In the genomic region with DNA sequence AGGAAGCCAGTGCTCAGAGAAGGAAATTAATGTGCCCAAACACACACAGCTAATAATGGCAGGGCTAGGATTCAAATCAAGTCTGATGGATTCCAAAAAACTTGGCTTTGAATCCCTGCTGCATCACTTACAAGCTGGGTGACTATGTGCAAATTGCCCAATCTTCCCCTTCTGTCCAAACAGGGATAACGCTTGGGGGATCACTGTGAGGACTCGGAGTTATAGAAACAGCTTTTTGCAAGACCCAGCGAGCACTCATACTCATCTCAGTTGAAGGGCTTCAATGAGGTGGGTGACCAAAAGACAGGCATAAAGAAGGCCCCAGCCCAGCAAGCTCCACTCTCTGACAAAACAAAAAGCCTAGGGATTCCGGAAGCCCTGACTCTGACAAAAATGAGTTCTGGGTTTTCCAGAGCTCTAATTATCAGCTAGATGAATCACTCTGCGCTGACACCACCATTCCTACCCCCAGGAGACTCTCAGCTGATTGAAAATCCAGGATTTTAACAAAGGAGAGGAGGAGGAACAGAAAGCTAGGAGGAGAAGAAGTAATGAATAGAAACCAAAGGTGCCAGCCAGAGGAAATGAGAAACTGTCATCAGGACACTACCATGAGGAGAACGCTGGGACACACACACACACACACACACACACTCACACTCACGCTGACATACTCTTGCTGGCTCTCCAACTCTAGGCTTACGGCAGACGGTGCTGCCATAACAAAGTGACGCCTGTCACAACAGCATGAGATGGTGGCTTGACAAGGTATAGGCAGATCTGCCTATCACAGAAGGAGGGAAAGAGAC, we compare ENCODE assay signal across 1 cellular context.
TF ChIP-seq lines count a peak whose summit lies in the region.

No MANE protein-coding gene starts in this region.

TF ChIP-seq in K562, 482 proteins besides CTCF, POLR2A, EP300 and RAD21 (continued from another document and continues in another):
- TF ChIP-seq YY1 (IDR thresholded peaks at IDR 0.05; ENCODE audit: borderline replicate concordance in 1 of 3, control insufficient read depth in 1 of 3, extremely low read depth in 1 of 3, insufficient read depth in 3 of 3, insufficient read length in 1 of 3, insufficient replicate concordance in 2 of 3, low read depth in 1 of 3, low read length in 2 of 3) (peak in 1 of 3 experiments; percentile 29), NFRKB (IDR thresholded peaks at IDR 0.05; ENCODE audit: low read depth) (no peak), CBX8 (IDR thresholded peaks at IDR 0.05; ENCODE audit: borderline replicate concordance, extremely low read depth, low read depth, low read length, poor library complexity, severe bottlenecking) (no peak), MTA1 (IDR thresholded peaks at IDR 0.05; ENCODE audit: borderline replicate concordance) (no peak), NCOR1 (IDR thresholded peaks at IDR 0.05) (no peak), ZNF282 (CRISPR knock-in tag; IDR thresholded peaks at IDR 0.05) (no peak), KDM1A (IDR thresholded peaks at IDR 0.05) (no peak), CBFB (CRISPR knock-in tag; IDR thresholded peaks at IDR 0.05) (no peak), FOXA1 (IDR thresholded peaks at IDR 0.05; ENCODE audit: borderline replicate concordance) (no peak), ADNP (tag; IDR thresholded peaks at IDR 0.05) (no peak), PYGO2 (tag; IDR thresholded peaks at IDR 0.05) (no peak), NR2C2 (CRISPR knock-in tag; IDR thresholded peaks at IDR 0.05) (no peak), NR2C2 (tag; IDR thresholded peaks at IDR 0.05) (no peak), GTF2E2 (tag; IDR thresholded peaks at IDR 0.05) (no peak), ZNF165 (CRISPR knock-in tag; IDR thresholded peaks at IDR 0.05; ENCODE audit: borderline replicate concordance) (peak; percentile 13; the same call in 1 of the 2 replicates), IFI16 (CRISPR knock-in tag; IDR thresholded peaks at IDR 0.05) (no peak), SNRNP70 (optimal IDR thresholded peaks at IDR 0.05; ENCODE audit: low read depth, low read length) (no peak), NEUROD1 (IDR thresholded peaks at IDR 0.05; ENCODE audit: borderline replicate concordance, low read depth, low read length, partially characterized antibody) (peak; percentile 37), BRCA1 (IDR thresholded peaks at IDR 0.05) (no peak), BRCA1 (CRISPR knock-in tag; IDR thresholded peaks at IDR 0.05) (no peak), ZNF589 (CRISPR knock-in tag; IDR thresholded peaks at IDR 0.05; ENCODE audit: low read depth) (peak; percentile 19; the same call in 1 of the 2 replicates), RBM22 (IDR thresholded peaks at IDR 0.05; ENCODE audit: low read depth, low read length, poor library complexity, severe bottlenecking) (no peak), SMAD1 (IDR thresholded peaks at IDR 0.05; ENCODE audit: low read depth, low read length, partially characterized antibody) (no peak), SMAD4 (CRISPR knock-in tag; conservative IDR thresholded peaks at IDR 0.05) (peak; percentile 61), TEAD2 (tag; IDR thresholded peaks at IDR 0.05) (no peak), EGR1 (conservative IDR thresholded peaks at IDR 0.05) (no peak), ZNF3 (CRISPR knock-in tag; IDR thresholded peaks at IDR 0.05) (no peak), SMAD3 (CRISPR knock-in tag; conservative IDR thresholded peaks at IDR 0.05) (no peak), ZNF583 (CRISPR knock-in tag; IDR thresholded peaks at IDR 0.05) (peak; percentile 59), BCL6 (CRISPR knock-in tag; IDR thresholded peaks at IDR 0.05) (no peak)
- TF ChIP-seq, protein P1, sequence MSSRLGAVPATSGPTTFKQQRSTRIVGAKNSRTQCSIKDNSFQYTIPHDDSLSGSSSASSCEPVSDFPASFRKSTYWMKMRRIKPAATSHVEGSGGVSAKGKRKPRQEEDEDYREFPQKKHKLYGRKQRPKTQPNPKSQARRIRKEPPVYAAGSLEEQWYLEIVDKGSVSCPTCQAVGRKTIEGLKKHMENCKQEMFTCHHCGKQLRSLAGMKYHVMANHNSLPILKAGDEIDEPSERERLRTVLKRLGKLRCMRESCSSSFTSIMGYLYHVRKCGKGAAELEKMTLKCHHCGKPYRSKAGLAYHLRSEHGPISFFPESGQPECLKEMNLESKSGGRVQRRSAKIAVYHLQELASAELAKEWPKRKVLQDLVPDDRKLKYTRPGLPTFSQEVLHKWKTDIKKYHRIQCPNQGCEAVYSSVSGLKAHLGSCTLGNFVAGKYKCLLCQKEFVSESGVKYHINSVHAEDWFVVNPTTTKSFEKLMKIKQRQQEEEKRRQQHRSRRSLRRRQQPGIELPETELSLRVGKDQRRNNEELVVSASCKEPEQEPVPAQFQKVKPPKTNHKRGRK (tag; IDR thresholded peaks at IDR 0.05), result no peak
- TF ChIP-seq, protein P2, sequence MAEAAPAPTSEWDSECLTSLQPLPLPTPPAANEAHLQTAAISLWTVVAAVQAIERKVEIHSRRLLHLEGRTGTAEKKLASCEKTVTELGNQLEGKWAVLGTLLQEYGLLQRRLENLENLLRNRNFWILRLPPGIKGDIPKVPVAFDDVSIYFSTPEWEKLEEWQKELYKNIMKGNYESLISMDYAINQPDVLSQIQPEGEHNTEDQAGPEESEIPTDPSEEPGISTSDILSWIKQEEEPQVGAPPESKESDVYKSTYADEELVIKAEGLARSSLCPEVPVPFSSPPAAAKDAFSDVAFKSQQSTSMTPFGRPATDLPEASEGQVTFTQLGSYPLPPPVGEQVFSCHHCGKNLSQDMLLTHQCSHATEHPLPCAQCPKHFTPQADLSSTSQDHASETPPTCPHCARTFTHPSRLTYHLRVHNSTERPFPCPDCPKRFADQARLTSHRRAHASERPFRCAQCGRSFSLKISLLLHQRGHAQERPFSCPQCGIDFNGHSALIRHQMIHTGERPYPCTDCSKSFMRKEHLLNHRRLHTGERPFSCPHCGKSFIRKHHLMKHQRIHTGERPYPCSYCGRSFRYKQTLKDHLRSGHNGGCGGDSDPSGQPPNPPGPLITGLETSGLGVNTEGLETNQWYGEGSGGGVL (CRISPR knock-in tag; IDR thresholded peaks at IDR 0.05), result no peak
- TF ChIP-seq, protein P3, sequence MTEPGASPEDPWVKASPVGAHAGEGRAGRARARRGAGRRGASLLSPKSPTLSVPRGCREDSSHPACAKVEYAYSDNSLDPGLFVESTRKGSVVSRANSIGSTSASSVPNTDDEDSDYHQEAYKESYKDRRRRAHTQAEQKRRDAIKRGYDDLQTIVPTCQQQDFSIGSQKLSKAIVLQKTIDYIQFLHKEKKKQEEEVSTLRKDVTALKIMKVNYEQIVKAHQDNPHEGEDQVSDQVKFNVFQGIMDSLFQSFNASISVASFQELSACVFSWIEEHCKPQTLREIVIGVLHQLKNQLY (CRISPR knock-in tag; conservative IDR thresholded peaks at IDR 0.05), result no peak; a peak in 1 of 4 replicates
- TF ChIP-seq, protein P4, sequence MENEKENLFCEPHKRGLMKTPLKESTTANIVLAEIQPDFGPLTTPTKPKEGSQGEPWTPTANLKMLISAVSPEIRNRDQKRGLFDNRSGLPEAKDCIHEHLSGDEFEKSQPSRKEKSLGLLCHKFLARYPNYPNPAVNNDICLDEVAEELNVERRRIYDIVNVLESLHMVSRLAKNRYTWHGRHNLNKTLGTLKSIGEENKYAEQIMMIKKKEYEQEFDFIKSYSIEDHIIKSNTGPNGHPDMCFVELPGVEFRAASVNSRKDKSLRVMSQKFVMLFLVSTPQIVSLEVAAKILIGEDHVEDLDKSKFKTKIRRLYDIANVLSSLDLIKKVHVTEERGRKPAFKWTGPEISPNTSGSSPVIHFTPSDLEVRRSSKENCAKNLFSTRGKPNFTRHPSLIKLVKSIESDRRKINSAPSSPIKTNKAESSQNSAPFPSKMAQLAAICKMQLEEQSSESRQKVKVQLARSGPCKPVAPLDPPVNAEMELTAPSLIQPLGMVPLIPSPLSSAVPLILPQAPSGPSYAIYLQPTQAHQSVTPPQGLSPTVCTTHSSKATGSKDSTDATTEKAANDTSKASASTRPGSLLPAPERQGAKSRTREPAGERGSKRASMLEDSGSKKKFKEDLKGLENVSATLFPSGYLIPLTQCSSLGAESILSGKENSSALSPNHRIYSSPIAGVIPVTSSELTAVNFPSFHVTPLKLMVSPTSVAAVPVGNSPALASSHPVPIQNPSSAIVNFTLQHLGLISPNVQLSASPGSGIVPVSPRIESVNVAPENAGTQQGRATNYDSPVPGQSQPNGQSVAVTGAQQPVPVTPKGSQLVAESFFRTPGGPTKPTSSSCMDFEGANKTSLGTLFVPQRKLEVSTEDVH (IDR thresholded peaks at IDR 0.05; ENCODE audit: low read depth, partially characterized antibody), result no peak
- TF ChIP-seq, protein P5, sequence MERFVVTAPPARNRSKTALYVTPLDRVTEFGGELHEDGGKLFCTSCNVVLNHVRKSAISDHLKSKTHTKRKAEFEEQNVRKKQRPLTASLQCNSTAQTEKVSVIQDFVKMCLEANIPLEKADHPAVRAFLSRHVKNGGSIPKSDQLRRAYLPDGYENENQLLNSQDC (CRISPR knock-in tag; IDR thresholded peaks at IDR 0.05), result no peak
- TF ChIP-seq, protein P6, sequence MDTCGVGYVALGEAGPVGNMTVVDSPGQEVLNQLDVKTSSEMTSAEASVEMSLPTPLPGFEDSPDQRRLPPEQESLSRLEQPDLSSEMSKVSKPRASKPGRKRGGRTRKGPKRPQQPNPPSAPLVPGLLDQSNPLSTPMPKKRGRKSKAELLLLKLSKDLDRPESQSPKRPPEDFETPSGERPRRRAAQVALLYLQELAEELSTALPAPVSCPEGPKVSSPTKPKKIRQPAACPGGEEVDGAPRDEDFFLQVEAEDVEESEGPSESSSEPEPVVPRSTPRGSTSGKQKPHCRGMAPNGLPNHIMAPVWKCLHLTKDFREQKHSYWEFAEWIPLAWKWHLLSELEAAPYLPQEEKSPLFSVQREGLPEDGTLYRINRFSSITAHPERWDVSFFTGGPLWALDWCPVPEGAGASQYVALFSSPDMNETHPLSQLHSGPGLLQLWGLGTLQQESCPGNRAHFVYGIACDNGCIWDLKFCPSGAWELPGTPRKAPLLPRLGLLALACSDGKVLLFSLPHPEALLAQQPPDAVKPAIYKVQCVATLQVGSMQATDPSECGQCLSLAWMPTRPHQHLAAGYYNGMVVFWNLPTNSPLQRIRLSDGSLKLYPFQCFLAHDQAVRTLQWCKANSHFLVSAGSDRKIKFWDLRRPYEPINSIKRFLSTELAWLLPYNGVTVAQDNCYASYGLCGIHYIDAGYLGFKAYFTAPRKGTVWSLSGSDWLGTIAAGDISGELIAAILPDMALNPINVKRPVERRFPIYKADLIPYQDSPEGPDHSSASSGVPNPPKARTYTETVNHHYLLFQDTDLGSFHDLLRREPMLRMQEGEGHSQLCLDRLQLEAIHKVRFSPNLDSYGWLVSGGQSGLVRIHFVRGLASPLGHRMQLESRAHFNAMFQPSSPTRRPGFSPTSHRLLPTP (IDR thresholded peaks at IDR 0.05; ENCODE audit: borderline replicate concordance, extremely low read depth, insufficient read length), result no peak
- TF ChIP-seq, protein P7, sequence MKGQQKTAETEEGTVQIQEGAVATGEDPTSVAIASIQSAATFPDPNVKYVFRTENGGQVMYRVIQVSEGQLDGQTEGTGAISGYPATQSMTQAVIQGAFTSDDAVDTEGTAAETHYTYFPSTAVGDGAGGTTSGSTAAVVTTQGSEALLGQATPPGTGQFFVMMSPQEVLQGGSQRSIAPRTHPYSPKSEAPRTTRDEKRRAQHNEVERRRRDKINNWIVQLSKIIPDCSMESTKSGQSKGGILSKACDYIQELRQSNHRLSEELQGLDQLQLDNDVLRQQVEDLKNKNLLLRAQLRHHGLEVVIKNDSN (CRISPR knock-in tag; IDR thresholded peaks at IDR 0.05), result no peak; the same call in 1 of the 2 replicates
- TF ChIP-seq, protein P8, sequence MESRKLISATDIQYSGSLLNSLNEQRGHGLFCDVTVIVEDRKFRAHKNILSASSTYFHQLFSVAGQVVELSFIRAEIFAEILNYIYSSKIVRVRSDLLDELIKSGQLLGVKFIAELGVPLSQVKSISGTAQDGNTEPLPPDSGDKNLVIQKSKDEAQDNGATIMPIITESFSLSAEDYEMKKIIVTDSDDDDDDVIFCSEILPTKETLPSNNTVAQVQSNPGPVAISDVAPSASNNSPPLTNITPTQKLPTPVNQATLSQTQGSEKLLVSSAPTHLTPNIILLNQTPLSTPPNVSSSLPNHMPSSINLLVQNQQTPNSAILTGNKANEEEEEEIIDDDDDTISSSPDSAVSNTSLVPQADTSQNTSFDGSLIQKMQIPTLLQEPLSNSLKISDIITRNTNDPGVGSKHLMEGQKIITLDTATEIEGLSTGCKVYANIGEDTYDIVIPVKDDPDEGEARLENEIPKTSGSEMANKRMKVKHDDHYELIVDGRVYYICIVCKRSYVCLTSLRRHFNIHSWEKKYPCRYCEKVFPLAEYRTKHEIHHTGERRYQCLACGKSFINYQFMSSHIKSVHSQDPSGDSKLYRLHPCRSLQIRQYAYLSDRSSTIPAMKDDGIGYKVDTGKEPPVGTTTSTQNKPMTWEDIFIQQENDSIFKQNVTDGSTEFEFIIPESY (CRISPR knock-in tag; IDR thresholded peaks at IDR 0.05), result no peak
- TF ChIP-seq, protein P9, sequence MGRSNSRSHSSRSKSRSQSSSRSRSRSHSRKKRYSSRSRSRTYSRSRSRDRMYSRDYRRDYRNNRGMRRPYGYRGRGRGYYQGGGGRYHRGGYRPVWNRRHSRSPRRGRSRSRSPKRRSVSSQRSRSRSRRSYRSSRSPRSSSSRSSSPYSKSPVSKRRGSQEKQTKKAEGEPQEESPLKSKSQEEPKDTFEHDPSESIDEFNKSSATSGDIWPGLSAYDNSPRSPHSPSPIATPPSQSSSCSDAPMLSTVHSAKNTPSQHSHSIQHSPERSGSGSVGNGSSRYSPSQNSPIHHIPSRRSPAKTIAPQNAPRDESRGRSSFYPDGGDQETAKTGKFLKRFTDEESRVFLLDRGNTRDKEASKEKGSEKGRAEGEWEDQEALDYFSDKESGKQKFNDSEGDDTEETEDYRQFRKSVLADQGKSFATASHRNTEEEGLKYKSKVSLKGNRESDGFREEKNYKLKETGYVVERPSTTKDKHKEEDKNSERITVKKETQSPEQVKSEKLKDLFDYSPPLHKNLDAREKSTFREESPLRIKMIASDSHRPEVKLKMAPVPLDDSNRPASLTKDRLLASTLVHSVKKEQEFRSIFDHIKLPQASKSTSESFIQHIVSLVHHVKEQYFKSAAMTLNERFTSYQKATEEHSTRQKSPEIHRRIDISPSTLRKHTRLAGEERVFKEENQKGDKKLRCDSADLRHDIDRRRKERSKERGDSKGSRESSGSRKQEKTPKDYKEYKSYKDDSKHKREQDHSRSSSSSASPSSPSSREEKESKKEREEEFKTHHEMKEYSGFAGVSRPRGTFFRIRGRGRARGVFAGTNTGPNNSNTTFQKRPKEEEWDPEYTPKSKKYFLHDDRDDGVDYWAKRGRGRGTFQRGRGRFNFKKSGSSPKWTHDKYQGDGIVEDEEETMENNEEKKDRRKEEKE (IDR thresholded peaks at IDR 0.05; ENCODE audit: borderline replicate concordance in 1 of 2, control insufficient read depth in 1 of 2, low read depth in 2 of 2, low read length in 1 of 2), result no peak
